Comparison of ENCODE assay signal across 9 cellular contexts in genomic region chr5:168607946-168608345, GRCh38. TPM values are rescaled to one million over a fixed set of nuclear protein-coding genes. Genes with fewer than 3 reads are reported as not detected.
DNase-seq lines count a peak whose midpoint lies in the region; ATAC-seq and TF ChIP-seq lines count a peak whose summit lies in the region.
"Had no signal": no experiment of that assay in that cellular context is flagged by ENCODE, and none has a peak within 500 bp of the region (broad histone marks: within the 10 kb centered on the region; RNA-seq: fewer than 3 reads in every experiment).

No MANE protein-coding gene starts in this region.

- ATAC-seq in GM21529 (IDR thresholded peaks at IDR 0.05; ENCODE audit: unreplicated experiment) (peak; percentile 72), HG03558 (IDR thresholded peaks at IDR 0.05; ENCODE audit: extremely low read depth, unreplicated experiment) (peak; percentile 66), GM21515 (IDR thresholded peaks at IDR 0.05; ENCODE audit: unreplicated experiment) (no peak)
- ATAC-seq in stimulated activated effector memory CD8-positive, alpha-beta T cell treated with anti-CD3 and anti-CD28 coated beads, Interleukin-12 subunit alpha, Interleukin-12 subunit beta, amount 100 ng/mL, for 72 hours, result peak; percentile 98

- no peak overlapping the region for H3K4me3 Mint-ChIP-seq in activated naive CD4-positive, alpha-beta T cell treated with anti-CD3 and anti-CD28 coated beads, Interleukin-2, amount 10 ng/mL, durations not matched to agents 7 days and 5 days
- H3K4me3 Mint-ChIP-seq in stimulated activated effector memory CD8-positive, alpha-beta T cell treated with anti-CD3 and anti-CD28 coated beads, Interleukin-12 subunit alpha, Interleukin-12 subunit beta, amount 100 ng/mL, for 72 hours, result no peak overlapping the region
- H3K4me3 Mint-ChIP-seq: activated B cell treated with CpG ODN at 0.5 μM for 24 hours had no signal

- no peaks in the 10 kb centered on the region for H3K27me3 Mint-ChIP-seq in activated naive CD4-positive, alpha-beta T cell treated with anti-CD3 and anti-CD28 coated beads, Interleukin-2, amount 10 ng/mL, durations not matched to agents 7 days and 5 days

- no peak overlapping the region for H3K27ac Mint-ChIP-seq in activated naive CD4-positive, alpha-beta T cell treated with anti-CD3 and anti-CD28 coated beads, Interleukin-2, amount 10 ng/mL, durations not matched to agents 7 days and 5 days
- H3K27ac Mint-ChIP-seq in stimulated activated effector memory CD8-positive, alpha-beta T cell treated with anti-CD3 and anti-CD28 coated beads, Interleukin-12 subunit alpha, Interleukin-12 subunit beta, amount 100 ng/mL, for 72 hours, result no peak overlapping the region
- H3K27ac Mint-ChIP-seq: activated B cell treated with CpG ODN at 0.5 μM for 24 hours had no signal

- TF ChIP-seq CTCF in BE2C (IDR thresholded peaks at IDR 0.05; ENCODE audit: low read depth, low read length), result no peak

- CTCF ChIA-PET in activated naive CD4-positive, alpha-beta T cell treated with anti-CD3 and anti-CD28 coated beads, Interleukin-2, amount 10 ng/mL, durations not matched to agents 7 days and 5 days (lab: Charles Lee), result no interaction called here

- peaks cover 6% of the 10 kb centered on the region for H3K4me1 ChIP-seq in BE2C

- H3K27me3 ChIP-seq in BE2C, result no peaks in the 10 kb centered on the region

- DNase-seq in activated naive CD4-positive, alpha-beta T cell treated with Interleukin-2 at 50 U/mL for 16 hours, result peak; percentile 19
- no peak for DNase-seq in activated naive CD4-positive, alpha-beta T cell treated with anti-CD3 and anti-CD28 coated beads, Interleukin-2, amount 10 ng/mL, durations not matched to agents 7 days and 5 days
- DNase-seq in stimulated activated effector memory CD8-positive, alpha-beta T cell treated with anti-CD3 and anti-CD28 coated beads, Interleukin-12 subunit alpha, Interleukin-12 subunit beta, amount 100 ng/mL, for 72 hours (ENCODE audit: low spot score in 2 of 2), result peak; percentile 22 to 66
- DNase-seq in BE2C, result no peak
- no peak for DNase-seq in GDM1 (lab: John Stamatoyannopoulos, UW)
- DNase-seq: activated B cell treated with CpG ODN at 0.5 μM for 24 hours had no signal

- H3K36me3 ChIP-seq in BE2C, result no peaks in the 10 kb centered on the region

- no peaks in the 10 kb centered on the region for H3K9me3 ChIP-seq in BE2C

- H3K9me3 Mint-ChIP-seq in activated naive CD4-positive, alpha-beta T cell treated with anti-CD3 and anti-CD28 coated beads, Interleukin-2, amount 10 ng/mL, durations not matched to agents 7 days and 5 days, result no peaks in the 10 kb centered on the region
- H3K9me3 Mint-ChIP-seq in stimulated activated effector memory CD8-positive, alpha-beta T cell treated with anti-CD3 and anti-CD28 coated beads, Interleukin-12 subunit alpha, Interleukin-12 subunit beta, amount 100 ng/mL, for 72 hours, result no peaks in the 10 kb centered on the region
- H3K9me3 Mint-ChIP-seq: activated B cell treated with CpG ODN at 0.5 μM for 24 hours had no signal

- H3K36me3 Mint-ChIP-seq in activated naive CD4-positive, alpha-beta T cell treated with anti-CD3 and anti-CD28 coated beads, Interleukin-2, amount 10 ng/mL, durations not matched to agents 7 days and 5 days, result no peaks in the 10 kb centered on the region
- H3K36me3 Mint-ChIP-seq in stimulated activated effector memory CD8-positive, alpha-beta T cell treated with anti-CD3 and anti-CD28 coated beads, Interleukin-12 subunit alpha, Interleukin-12 subunit beta, amount 100 ng/mL, for 72 hours, result no peaks in the 10 kb centered on the region

- no peak overlapping the region for H3K4me3 ChIP-seq in BE2C (ENCODE audit: low read depth, low read length)

- peaks cover 4% of the 10 kb centered on the region for H3K4me1 Mint-ChIP-seq in activated naive CD4-positive, alpha-beta T cell treated with anti-CD3 and anti-CD28 coated beads, Interleukin-2, amount 10 ng/mL, durations not matched to agents 7 days and 5 days
- H3K4me1 Mint-ChIP-seq in stimulated activated effector memory CD8-positive, alpha-beta T cell treated with anti-CD3 and anti-CD28 coated beads, Interleukin-12 subunit alpha, Interleukin-12 subunit beta, amount 100 ng/mL, for 72 hours, result peaks cover 19% of the 10 kb centered on the region

RNA-seq across cellular contexts. Expression of gene PANK3, which starts 28.8 kb away (rescaled TPM):
- 22.0 TPM for polyA plus RNA-seq in BE2C (2012; ENCODE audit: insufficient read depth, insufficient read length, low read depth)

Comparison
In these comparisons a context has a peak if more than half of its experiments do, and no peak if none do; other contexts are left out.
1. DNase-seq: peak in activated naive CD4-positive, alpha-beta T cell treated with Interleukin-2 at 50 U/mL for 16 hours (single experiment) and stimulated activated effector memory CD8-positive, alpha-beta T cell treated with anti-CD3 and anti-CD28 coated beads, Interleukin-12 subunit alpha, Interleukin-12 subunit beta, amount 100 ng/mL, for 72 hours (2 of 2); none in activated naive CD4-positive, alpha-beta T cell treated with anti-CD3 and anti-CD28 coated beads, Interleukin-2, amount 10 ng/mL, durations not matched to agents 7 days and 5 days (single experiment), BE2C (single experiment) and GDM1 (single experiment).